ENCODE assay signal across 8 cellular contexts in the genomic region with DNA sequence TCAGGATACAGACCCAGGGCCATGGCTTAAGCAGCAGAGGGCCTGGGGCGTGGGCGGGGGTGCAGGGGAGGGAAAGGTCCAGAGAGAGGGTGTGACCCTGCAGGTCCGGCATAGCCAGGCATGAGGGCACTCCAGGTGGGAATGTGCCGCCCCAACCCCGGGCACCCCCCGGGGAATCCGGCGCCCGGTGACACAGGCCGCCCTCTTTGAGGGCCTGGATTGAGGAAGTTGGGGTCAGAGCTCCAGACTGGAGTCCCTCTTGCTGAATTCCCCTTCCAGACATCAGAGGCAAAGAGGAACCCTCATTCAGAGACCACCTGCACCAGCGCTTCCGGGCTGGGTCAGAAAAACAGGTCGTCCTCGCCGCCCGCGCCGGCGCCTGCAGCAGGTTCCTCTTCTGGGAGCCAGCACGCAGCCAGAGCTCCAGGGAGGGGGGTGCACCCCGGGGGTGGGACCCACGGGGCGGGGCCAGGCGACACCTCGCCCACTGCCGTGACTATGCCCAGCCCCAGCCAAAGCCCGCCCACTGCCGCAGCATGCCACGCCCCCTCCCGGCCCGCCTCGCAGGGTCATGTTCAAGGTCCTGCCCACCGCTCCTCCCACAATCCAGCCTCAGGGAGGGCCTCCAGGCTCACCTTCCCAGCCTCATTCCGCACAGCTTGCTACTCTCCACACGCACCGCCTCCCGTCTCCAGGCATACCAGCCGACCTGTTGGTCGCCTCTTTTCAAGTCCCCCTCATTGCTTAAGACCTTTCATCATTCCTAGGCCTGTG.
DNase-seq lines count a peak whose midpoint lies in the region; ATAC-seq and TF ChIP-seq lines count a peak whose summit lies in the region.

No MANE protein-coding gene starts in this region.

- POLR2A ChIA-PET in naive thymus-derived CD4-positive, alpha-beta T cell (lab: Charles Lee) = no interaction called here

- no peaks in the 10 kb centered on the region for H3K36me3 ChIP-seq in naive thymus-derived CD4-positive, alpha-beta T cell (ENCODE audit: control insufficient read depth in 2 of 3, insufficient read depth in 3 of 3, low read length in 3 of 3)

- H3K36me3 Mint-ChIP-seq in activated CD8-positive, alpha-beta memory T cell treated with anti-CD3 and anti-CD28 coated beads, Interleukin-2, amount 10 ng/mL, durations not matched to agents 7 days and 5 days = no peaks in the 10 kb centered on the region
- H3K36me3 Mint-ChIP-seq in naive thymus-derived CD4-positive, alpha-beta T cell = no peaks in the 10 kb centered on the region

- TF ChIP-seq CTCF in epithelial cell of proximal tubule (conservative IDR thresholded peaks at IDR 0.05; ENCODE audit: low read depth, low read length) = no peak

- no peak overlapping the region for H3K27ac ChIP-seq in naive thymus-derived CD4-positive, alpha-beta T cell (ENCODE audit: low read depth, low read length)

- H3K4me1 Mint-ChIP-seq in activated CD8-positive, alpha-beta memory T cell treated with anti-CD3 and anti-CD28 coated beads, Interleukin-2, amount 10 ng/mL, durations not matched to agents 7 days and 5 days = peaks cover 42% of the 10 kb centered on the region
- peaks cover 14 to 38% (median 22%) of the 10 kb centered on the region in 7 donors for H3K4me1 Mint-ChIP-seq in naive thymus-derived CD4-positive, alpha-beta T cell

- H3K9me3 ChIP-seq in naive thymus-derived CD4-positive, alpha-beta T cell (ENCODE audit: control insufficient read depth in 2 of 3, low read length in 3 of 3) = no peaks in the 10 kb centered on the region

- peaks cover 0 to 7% of the 10 kb centered on the region in 2 donors for H3K4me1 ChIP-seq in naive thymus-derived CD4-positive, alpha-beta T cell (ENCODE audit: control insufficient read depth in 2 of 2, insufficient read depth in 2 of 2, low read length in 2 of 2)

- H3K27ac Mint-ChIP-seq in activated CD8-positive, alpha-beta memory T cell treated with anti-CD3 and anti-CD28 coated beads, Interleukin-2, amount 10 ng/mL, durations not matched to agents 7 days and 5 days = peak overlapping the region; percentile 17
- peak overlapping the region in 1 of 9 donors; percentile 68 for H3K27ac Mint-ChIP-seq in naive thymus-derived CD4-positive, alpha-beta T cell

- H3K9me3 Mint-ChIP-seq in activated CD8-positive, alpha-beta memory T cell treated with anti-CD3 and anti-CD28 coated beads, Interleukin-2, amount 10 ng/mL, durations not matched to agents 7 days and 5 days (ENCODE audit: low read depth) = no peaks in the 10 kb centered on the region
- H3K9me3 Mint-ChIP-seq in naive thymus-derived CD4-positive, alpha-beta T cell = no peaks in the 10 kb centered on the region

- H3K4me3 ChIP-seq in epithelial cell of proximal tubule (ENCODE audit: low read depth, low read length) = peak overlapping the region; percentile 44
- H3K4me3 ChIP-seq in naive thymus-derived CD4-positive, alpha-beta T cell (ENCODE audit: low read length) = no peak overlapping the region

- peak overlapping the region; percentile 15 for H3K4me3 Mint-ChIP-seq in activated CD8-positive, alpha-beta memory T cell treated with anti-CD3 and anti-CD28 coated beads, Interleukin-2, amount 10 ng/mL, durations not matched to agents 7 days and 5 days
- H3K4me3 Mint-ChIP-seq in naive thymus-derived CD4-positive, alpha-beta T cell = peak overlapping the region; percentile 10 to 85 (median 78)

- CTCF ChIA-PET in activated CD8-positive, alpha-beta memory T cell treated with anti-CD3 and anti-CD28 coated beads, Interleukin-2, amount 10 ng/mL, durations not matched to agents 7 days and 5 days (lab: Charles Lee) = no interaction called here
- CTCF ChIA-PET in naive thymus-derived CD4-positive, alpha-beta T cell (lab: Charles Lee) = no interaction called here

- H3K27me3 Mint-ChIP-seq in activated CD8-positive, alpha-beta memory T cell treated with anti-CD3 and anti-CD28 coated beads, Interleukin-2, amount 10 ng/mL, durations not matched to agents 7 days and 5 days = peaks cover 11% of the 10 kb centered on the region
- H3K27me3 Mint-ChIP-seq in naive thymus-derived CD4-positive, alpha-beta T cell = peaks cover 0 to 14% (median 7%) of the 10 kb centered on the region in 5 donors

- intact Hi-C loops in naive thymus-derived CD4-positive, alpha-beta T cell (cut with micrococcal nuclease) = no loop called here

- DNase-seq in NCI-H526 treated with DMSO at 0.1 percent for 48 hours (lab: John Stamatoyannopoulos, UW) = peak; percentile 94
- peak; percentile 91 for DNase-seq in activated CD8-positive, alpha-beta memory T cell treated with anti-CD3 and anti-CD28 coated beads, Interleukin-2, amount 10 ng/mL, durations not matched to agents 7 days and 5 days
- peak; percentile 47 for DNase-seq in epithelial cell of proximal tubule (ENCODE audit: low read depth)
- DNase-seq in naive thymus-derived CD4-positive, alpha-beta T cell = peak; percentile 25 to 73 (median 54)
- peak; percentile 70 for DNase-seq in stimulated activated CD8-positive, alpha-beta memory T cell treated with anti-CD3 and anti-CD28 coated beads, Interleukin-7, amount 100 ng/mL, for 24 hours (ENCODE audit: low read depth)
- DNase-seq in NCI-H1694 (lab: John Stamatoyannopoulos, UW) = no peak

- ATAC-seq in GM18517 (IDR thresholded peaks at IDR 0.05; ENCODE audit: unreplicated experiment) = peak; percentile 72
- ATAC-seq in HG02943 (IDR thresholded peaks at IDR 0.05; ENCODE audit: low read depth, unreplicated experiment) = peak; percentile 62
- ATAC-seq in activated CD8-positive, alpha-beta memory T cell treated with anti-CD3 and anti-CD28 coated beads, Interleukin-2, amount 10 ng/mL, durations not matched to agents 7 days and 5 days = peak; percentile 88
- ATAC-seq in naive thymus-derived CD4-positive, alpha-beta T cell = peak; percentile 96

- H3K27me3 ChIP-seq in naive thymus-derived CD4-positive, alpha-beta T cell (ENCODE audit: control insufficient read depth in 2 of 2, insufficient read depth in 2 of 2, low read length in 2 of 2) = no peaks in the 10 kb centered on the region
